8 cellular contexts compared by ENCODE assay signal in genomic region chr5:95818181-95819147, GRCh38. TPM values are rescaled to one million over a fixed set of nuclear protein-coding genes. Genes with fewer than 3 reads are reported as not detected.
DNase-seq lines count a peak whose midpoint lies in the region; ATAC-seq, FAIRE-seq and TF ChIP-seq lines count a peak whose summit lies in the region.

No MANE protein-coding gene starts in this region.

- peaks cover 37% of the 10 kb centered on the region for H3K36me3 ChIP-seq in lower lobe of right lung

- H3K9me3 Mint-ChIP-seq in activated naive CD4-positive, alpha-beta T cell treated with anti-CD3 and anti-CD28 coated beads, Interleukin-2, amount 50 U/mL, for 72 hours: no peaks in the 10 kb centered on the region

- H3K9me3 ChIP-seq in lower lobe of right lung: no peaks in the 10 kb centered on the region

- H3K4me3 ChIP-seq in lower lobe of right lung: peak overlapping the region; percentile 79

- peaks cover 71% of the 10 kb centered on the region for H3K4me1 ChIP-seq in lower lobe of right lung

- ATAC-seq in activated naive CD4-positive, alpha-beta T cell treated with anti-CD3 and anti-CD28 coated beads, Interleukin-2, amount 50 U/mL, for 72 hours: peak; percentile 42 to 49
- ATAC-seq in lower lobe of right lung (peak; percentile 34 to 75), GM19397 (IDR thresholded peaks at IDR 0.05; ENCODE audit: unreplicated experiment) (no peak)

- H3K27me3 ChIP-seq in lower lobe of right lung (ENCODE audit: low read depth): no peaks in the 10 kb centered on the region

- peak overlapping the region; percentile 39 for H3K27ac ChIP-seq in lower lobe of right lung

- H3K27ac Mint-ChIP-seq in activated naive CD4-positive, alpha-beta T cell treated with anti-CD3 and anti-CD28 coated beads, Interleukin-2, amount 50 U/mL, for 72 hours: peak overlapping the region; percentile 45 to 88

- TF ChIP-seq CTCF in lower lobe of right lung (IDR thresholded peaks at IDR 0.05): no peak

- H3K36me3 Mint-ChIP-seq in activated naive CD4-positive, alpha-beta T cell treated with anti-CD3 and anti-CD28 coated beads, Interleukin-2, amount 50 U/mL, for 72 hours: peaks cover 15 to 33% of the 10 kb centered on the region in 2 donors

- FAIRE-seq in HTR-8/SVneo (lab: Jason Lieb, UNC): no peak

- intact Hi-C loops in lower lobe of right lung (cut with DNase I): no loop called here

- peak; percentile 26 for DNase-seq in stimulated activated CD4-positive, alpha-beta T cell treated with anti-CD3 and anti-CD28 coated beads, Interleukin-4, amount 100 ng/mL, for 1 hour
- DNase-seq in stimulated activated CD4-positive, alpha-beta T cell treated with anti-CD3 and anti-CD28 coated beads, Interleukin-2, amount 100 ng/mL, for 48 hours: no peak
- no peak for DNase-seq in activated naive CD4-positive, alpha-beta T cell treated with anti-CD3 and anti-CD28 coated beads, Interleukin-2, amount 50 U/mL, for 72 hours (ENCODE audit: low spot score in 2 of 2)
- DNase-seq in lower lobe of right lung: peak; percentile 68
- DNase-seq in HTR-8/SVneo (ENCODE audit: insufficient read length, low spot score): no peak
- DNase-seq in NCI-H1694 treated with DMSO at 0.1 percent for 48 hours (lab: John Stamatoyannopoulos, UW): no peak
- DNase-seq in NCI-H187 treated with DMSO at 0.1 percent for 48 hours (lab: John Stamatoyannopoulos, UW): no peak

RNA-seq across cellular contexts. Expression of gene GLRX, which starts 4.1 kb away (rescaled TPM):
- 10 to 100 TPM; 28.4 to 48.4 TPM for total RNA-seq in activated naive CD4-positive, alpha-beta T cell treated with anti-CD3 and anti-CD28 coated beads, Interleukin-2, amount 50 U/mL, for 72 hours
- total RNA-seq in lower lobe of right lung: 115 TPM

Comparison
In these comparisons a context has a peak if more than half of its experiments do, and no peak if none do; other contexts are left out.
1. DNase-seq: peak in stimulated activated CD4-positive, alpha-beta T cell treated with anti-CD3 and anti-CD28 coated beads, Interleukin-4, amount 100 ng/mL, for 1 hour (single experiment) and lower lobe of right lung (single experiment); none in stimulated activated CD4-positive, alpha-beta T cell treated with anti-CD3 and anti-CD28 coated beads, Interleukin-2, amount 100 ng/mL, for 48 hours (0 of 2), activated naive CD4-positive, alpha-beta T cell treated with anti-CD3 and anti-CD28 coated beads, Interleukin-2, amount 50 U/mL, for 72 hours (0 of 2), HTR-8/SVneo (single experiment), NCI-H1694 treated with DMSO at 0.1 percent for 48 hours (single experiment) and NCI-H187 treated with DMSO at 0.1 percent for 48 hours (single experiment).